In the genomic region with DNA sequence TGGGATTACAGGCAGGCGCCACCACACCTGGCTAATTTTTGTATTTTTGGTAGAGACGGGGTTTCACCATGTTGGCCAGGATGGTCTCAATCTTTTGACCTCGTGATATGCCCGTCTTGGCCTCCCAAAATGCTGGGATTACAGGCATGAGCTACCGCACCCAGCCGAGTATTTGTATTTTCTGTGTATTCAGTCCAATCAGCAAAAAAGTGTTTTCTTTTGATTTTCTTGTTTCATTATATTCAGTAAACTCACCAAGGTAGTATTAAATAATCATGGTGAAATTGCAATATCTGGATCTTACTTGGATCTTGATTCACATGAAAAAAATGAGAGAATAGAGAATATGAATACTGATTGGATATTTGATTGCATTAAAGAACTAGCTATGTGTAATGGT, we compare ENCODE assay signal across 7 cellular contexts. TPM values are rescaled to one million over a fixed set of nuclear protein-coding genes. Genes with fewer than 3 reads are reported as not detected.
DNase-seq lines count a peak whose midpoint lies in the region; ATAC-seq, FAIRE-seq and TF ChIP-seq lines count a peak whose summit lies in the region.
"Not testable (repeated sequence)": the region's sequence is repeated elsewhere in the genome, so short reads cannot be mapped to it uniquely, and the experiment has no call there.

No MANE protein-coding gene starts in this region.

- peaks cover 75% of the 10 kb centered on the region for H3K36me3 Mint-ChIP-seq in Calu3 (ENCODE audit: insufficient read depth, unreplicated experiment)
- H3K36me3 Mint-ChIP-seq in activated CD4-positive, alpha-beta T cell treated with anti-CD3 and anti-CD28 coated beads for 36 hours (ENCODE audit: low read depth): peaks cover 44% of the 10 kb centered on the region
- H3K36me3 Mint-ChIP-seq in activated naive CD8-positive, alpha-beta T cell treated with anti-CD3 and anti-CD28 coated beads for 36 hours: peaks cover 53% of the 10 kb centered on the region
- not testable (repeated sequence) for H3K36me3 Mint-ChIP-seq in endothelial cell (ENCODE audit: low read depth, unreplicated experiment)

- not testable (repeated sequence) for H2AFZ ChIP-seq in HepG2 (ENCODE audit: low read length)

- H3K27ac Mint-ChIP-seq in Calu3 (ENCODE audit: unreplicated experiment); activated CD4-positive, alpha-beta T cell treated with anti-CD3 and anti-CD28 coated beads for 36 hours; activated naive CD8-positive, alpha-beta T cell treated with anti-CD3 and anti-CD28 coated beads for 36 hours: not testable (repeated sequence)
- peak overlapping the region; percentile 18 for H3K27ac Mint-ChIP-seq in endothelial cell (ENCODE audit: unreplicated experiment)

- ATAC-seq in activated CD4-positive, alpha-beta T cell treated with anti-CD3 and anti-CD28 coated beads for 36 hours; HepG2; pancreas: not testable (repeated sequence)

- intact Hi-C loops in Calu3 (cut with micrococcal nuclease; ENCODE audit: unreplicated experiment): loop anchor here (5.0 kb wide), 1 partner anchor 33 kb away; no protein-coding TSS in a partner anchor
- intact Hi-C loops in activated CD4-positive, alpha-beta T cell treated with anti-CD3 and anti-CD28 coated beads for 36 hours (cut with DNase I, micrococcal nuclease): loop anchor here (5.0 to 10.0 kb wide), 8 partner anchors 47 to 1914 kb away; a partner anchor contains a TSS
- intact Hi-C loops in HepG2 (cut with micrococcal nuclease; ENCODE audit: unreplicated experiment); pancreas (cut with DNase I): not testable (repeated sequence)

- peaks cover 89% of the 10 kb centered on the region for H3K79me2 ChIP-seq in HepG2 (ENCODE audit: insufficient read depth, low read length)

- H3K9ac ChIP-seq in HepG2 (ENCODE audit: insufficient read depth, low read depth, low read length): not testable (repeated sequence)

- peak overlapping the region; percentile 98 for H3K4me2 ChIP-seq in HepG2 (ENCODE audit: low read depth, low read length)

- TF ChIP-seq POLR2A in HepG2 (IDR thresholded peaks at IDR 0.05; ENCODE audit: insufficient read depth in 1 of 2, low read depth in 2 of 2, low read length in 2 of 2): not testable (repeated sequence)

- H3K4me3 ChIP-seq in MG63 (peak overlapping the region; percentile 4; the same call in 1 of the 2 replicates), HepG2 (replicated peaks in 1 of 3; ENCODE audit: insufficient read depth in 1 of 3, low read depth in 2 of 3, low read length in 3 of 3) (peak overlapping the region in 2 of 3 experiments; percentile 6 to 96; a peak in 3 of 6 replicates), pancreas (peak overlapping the region in 3 of 4 donors; percentile 74 to 86 (median 77))

- H3K9me3 ChIP-seq in MG63; HepG2 (ENCODE audit: low read length); pancreas: not testable (repeated sequence)

- peaks cover 44% of the 10 kb centered on the region for H3K4me1 Mint-ChIP-seq in Calu3 (ENCODE audit: low read depth, unreplicated experiment)
- peaks cover 62% of the 10 kb centered on the region for H3K4me1 Mint-ChIP-seq in activated CD4-positive, alpha-beta T cell treated with anti-CD3 and anti-CD28 coated beads for 36 hours
- peaks cover 59% of the 10 kb centered on the region for H3K4me1 Mint-ChIP-seq in activated naive CD8-positive, alpha-beta T cell treated with anti-CD3 and anti-CD28 coated beads for 36 hours
- H3K4me1 Mint-ChIP-seq in endothelial cell (ENCODE audit: unreplicated experiment): peaks cover 51% of the 10 kb centered on the region

- H3K27ac ChIP-seq in HepG2 (ENCODE audit: extremely low read length, insufficient read depth, low read length): not testable (repeated sequence)
- peak overlapping the region in 2 of 4 donors; percentile 98 to 99 for H3K27ac ChIP-seq in pancreas

- not testable (repeated sequence) for H3K9me3 Mint-ChIP-seq in Calu3 (ENCODE audit: low read depth, unreplicated experiment); activated CD4-positive, alpha-beta T cell treated with anti-CD3 and anti-CD28 coated beads for 36 hours (ENCODE audit: low read depth); activated naive CD8-positive, alpha-beta T cell treated with anti-CD3 and anti-CD28 coated beads for 36 hours; endothelial cell (ENCODE audit: unreplicated experiment)

- 77% methylated on average over 6 of the region's 6 CpGs for WGBS in HepG2 (ENCODE audit: low lambda C conversion rate)
- 32 to 37% methylated on average over 6 of the region's 6 CpGs for WGBS in pancreas, 2 donors

- not testable (repeated sequence) for TF ChIP-seq CTCF in Calu3 (IDR thresholded peaks at IDR 0.05; ENCODE audit: unreplicated experiment); endothelial cell (IDR thresholded peaks at IDR 0.05; ENCODE audit: unreplicated experiment); HepG2 (CRISPR knock-in tag; IDR thresholded peaks at IDR 0.05); pancreas (IDR thresholded peaks at IDR 0.05)

- not testable (repeated sequence) for TF ChIP-seq EP300 in HepG2 (IDR thresholded peaks at IDR 0.05; ENCODE audit: low read depth in 2 of 2, low read length in 2 of 2); HepG2 (CRISPR knock-in tag; IDR thresholded peaks at IDR 0.05; ENCODE audit: borderline replicate concordance)

- H3K36me3 ChIP-seq in MG63: peaks cover 65% of the 10 kb centered on the region
- H3K36me3 ChIP-seq in HepG2 (replicated peaks in 1 of 2; ENCODE audit: control insufficient read depth in 1 of 2, insufficient read depth in 2 of 2, low read length in 2 of 2); pancreas: not testable (repeated sequence)

- not testable (repeated sequence) for DNase-seq in Calu3; MG63; activated CD4-positive, alpha-beta T cell treated with anti-CD3 and anti-CD28 coated beads for 36 hours; activated naive CD8-positive, alpha-beta T cell treated with anti-CD3 and anti-CD28 coated beads for 36 hours; endothelial cell (ENCODE audit: low spot score); HepG2 (ENCODE audit: low spot score); pancreas

- FAIRE-seq in HepG2 (lab: Jason Lieb, UNC); pancreas (lab: Jason Lieb, UNC): not testable (repeated sequence)

- not testable (repeated sequence) for H3K27me3 ChIP-seq in MG63; HepG2 (ENCODE audit: control insufficient read depth in 1 of 2, insufficient read depth in 2 of 2, low read length in 2 of 2); pancreas

- H3K4me3 Mint-ChIP-seq in Calu3 (ENCODE audit: low read depth, unreplicated experiment): peak overlapping the region; percentile 97
- H3K4me3 Mint-ChIP-seq in activated CD4-positive, alpha-beta T cell treated with anti-CD3 and anti-CD28 coated beads for 36 hours: peak overlapping the region; percentile 100
- H3K4me3 Mint-ChIP-seq in activated naive CD8-positive, alpha-beta T cell treated with anti-CD3 and anti-CD28 coated beads for 36 hours: peak overlapping the region; percentile 95
- H3K4me3 Mint-ChIP-seq in endothelial cell (ENCODE audit: unreplicated experiment): not testable (repeated sequence)

- H3K4me1 ChIP-seq in HepG2 (ENCODE audit: insufficient read depth, low read length) (peaks cover 71% of the 10 kb centered on the region), pancreas (peaks cover 27 to 65% (median 38%) of the 10 kb centered on the region in 3 donors)

- H4K20me1 ChIP-seq in HepG2 (ENCODE audit: insufficient read depth, low read length): peaks cover 74% of the 10 kb centered on the region

- in situ Hi-C loops in HepG2 (cut with HindIII; ENCODE audit: extremely low pct_ligation_motif_present, low pct_unique_long_range_greater_than_20kb): loop anchor here (5.0 kb wide), 2 partner anchors 33 to 52 kb away; no protein-coding TSS in a partner anchor

- TF ChIP-seq RAD21 in HepG2 (CRISPR knock-in tag; IDR thresholded peaks at IDR 0.05): not testable (repeated sequence)

- H3K27me3 Mint-ChIP-seq in Calu3 (ENCODE audit: unreplicated experiment); activated CD4-positive, alpha-beta T cell treated with anti-CD3 and anti-CD28 coated beads for 36 hours; activated naive CD8-positive, alpha-beta T cell treated with anti-CD3 and anti-CD28 coated beads for 36 hours; endothelial cell (ENCODE audit: unreplicated experiment): not testable (repeated sequence)

- CTCF ChIA-PET in Calu3 (lab: Charles Lee); HepG2 (lab: Yijun Ruan, JAX; ENCODE audit: low intra/inter-chr PET ratio, low total read pairs): not testable (repeated sequence)
- CTCF ChIA-PET in activated CD4-positive, alpha-beta T cell treated with anti-CD3 and anti-CD28 coated beads for 36 hours (lab: Charles Lee): interaction anchor here (1.2 kb wide), 1 partner anchor 31 kb away, joined by 4 read pairs; no protein-coding TSS in a partner anchor

- POLR2A ChIA-PET in activated CD4-positive, alpha-beta T cell treated with anti-CD3 and anti-CD28 coated beads for 36 hours (lab: Charles Lee): not testable (repeated sequence)
- POLR2A ChIA-PET in HepG2 (lab: Yijun Ruan, JAX): interaction anchor here (0.6 to 1.5 kb wide), 3 partner anchors 32 to 56 kb away, joined by 3 to 7 read pairs (median 3); a partner anchor contains a TSS

- not testable (repeated sequence) for BruUV-seq in Calu3 (replicated peaks; lab: Mats Ljungman, UMichigan); HepG2 (replicated peaks; lab: Mats Ljungman, UMichigan)

RNA-seq across cellular contexts. Expression of a gene that starts 3.1 kb away (rescaled TPM):
- total RNA-seq in Calu3 (2022): 413 and 445 TPM in 2 replicates
- total RNA-seq in MG63 (2014; rRNA removed; shearing (Covaris generic); ENCODE audit: low replicate concordance): 348 and 489 TPM in 2 replicates
- 100 to 1,000 TPM; 161 to 173 TPM for total RNA-seq in activated CD4-positive, alpha-beta T cell treated with anti-CD3 and anti-CD28 coated beads for 36 hours
- 100 to 1,000 TPM; 263 to 265 TPM for total RNA-seq in activated naive CD8-positive, alpha-beta T cell treated with anti-CD3 and anti-CD28 coated beads for 36 hours
- total RNA-seq in endothelial cell (ENCODE audit: unreplicated experiment): 487 TPM
- 493 and 750 TPM in 2 replicates for total RNA-seq in HepG2 (2016; rRNA removed; fragmentation: Illumina TruSeq; extraction: Trizol)
- 68.0 and 78.0 TPM in 2 replicates for total RNA-seq in HepG2 (2016; cell fraction: cytosol; rRNA removed; fragmentation: Illumina TruSeq; extraction: Trizol; ENCODE audit: low read depth)
- total RNA-seq in HepG2 (2016; cell fraction: insoluble cytoplasmic fraction; rRNA removed; fragmentation: Illumina TruSeq; extraction: Trizol): 485 and 732 TPM in 2 replicates
- 155 and 168 TPM in 2 replicates for total RNA-seq in HepG2 (2016; cell fraction: membrane; rRNA removed; fragmentation: Illumina TruSeq; extraction: Trizol)
- total RNA-seq in HepG2 (2016; cell fraction: nucleus; rRNA removed; fragmentation: Illumina TruSeq; extraction: Trizol): 303 and 351 TPM in 2 replicates
- polyA plus RNA-seq in HepG2 (2011; rRNA removed): 579 and 733 TPM in 2 replicates
- polyA plus RNA-seq in HepG2 (2011; cell fraction: cytosol; rRNA removed): 208 and 366 TPM in 2 replicates
- 383 and 475 TPM in 2 replicates for polyA plus RNA-seq in HepG2 (2011; cell fraction: nucleus; rRNA removed)
- 320 and 513 TPM in 2 replicates for polyA plus RNA-seq in HepG2 (2012)
- polyA plus RNA-seq in HepG2 (2016; cell fraction: cytosol; fragmentation: Illumina TruSeq; extraction: Trizol; ENCODE audit: low read depth): 35.1 and 36.8 TPM in 2 replicates
- polyA plus RNA-seq in HepG2 (2016; cell fraction: insoluble cytoplasmic fraction; fragmentation: Illumina TruSeq; extraction: Trizol; ENCODE audit: low read depth): 746 and 761 TPM in 2 replicates
- 102 and 104 TPM in 2 replicates for polyA plus RNA-seq in HepG2 (2016; cell fraction: membrane; fragmentation: Illumina TruSeq; extraction: Trizol; ENCODE audit: low read depth)
- 515 and 562 TPM in 2 replicates for polyA plus RNA-seq in HepG2 (2016; cell fraction: nucleus; fragmentation: Illumina TruSeq; extraction: Trizol; ENCODE audit: insufficient read depth, low read depth)
- polyA minus RNA-seq in HepG2 (2011; rRNA and poly(A)+ RNA removed; ENCODE audit: low replicate concordance): 234 and 609 TPM in 2 replicates
- 218 and 237 TPM in 2 replicates for polyA minus RNA-seq in HepG2 (2011; cell fraction: cytosol; rRNA and poly(A)+ RNA removed)
- 446 and 458 TPM in 2 replicates for polyA minus RNA-seq in HepG2 (2011; cell fraction: nucleus; rRNA and poly(A)+ RNA removed)
- 100 to 1,000 TPM; 149 to 245 (median 204) TPM for total RNA-seq in pancreas
- 100 to 1,000 TPM; 106 to 158 TPM for polyA plus RNA-seq in pancreas

RNA-seq across cellular contexts. Expression of a gene that starts 3.4 kb away (rescaled TPM):
- total RNA-seq in Calu3 (2022) (429 and 493 TPM in 2 replicates), endothelial cell (ENCODE audit: unreplicated experiment) (364 TPM), HepG2 (2016; rRNA removed; fragmentation: Illumina TruSeq; extraction: Trizol) (707 and 912 TPM in 2 replicates), pancreas (100 to 1,000 TPM; 733 to 996 (median 775) TPM)
- 383 and 447 TPM in 2 replicates for total RNA-seq in MG63 (2014; rRNA removed; shearing (Covaris generic); ENCODE audit: low replicate concordance)
- 100 to 1,000 TPM; 259 to 348 TPM for total RNA-seq in activated CD4-positive, alpha-beta T cell treated with anti-CD3 and anti-CD28 coated beads for 36 hours
- 100 to 1,000 TPM; 272 to 286 TPM for total RNA-seq in activated naive CD8-positive, alpha-beta T cell treated with anti-CD3 and anti-CD28 coated beads for 36 hours
- 195 and 216 TPM in 2 replicates for total RNA-seq in HepG2 (2016; cell fraction: cytosol; rRNA removed; fragmentation: Illumina TruSeq; extraction: Trizol; ENCODE audit: low read depth)
- 687 and 831 TPM in 2 replicates for total RNA-seq in HepG2 (2016; cell fraction: insoluble cytoplasmic fraction; rRNA removed; fragmentation: Illumina TruSeq; extraction: Trizol)
- total RNA-seq in HepG2 (2016; cell fraction: membrane; rRNA removed; fragmentation: Illumina TruSeq; extraction: Trizol): 620 and 676 TPM in 2 replicates
- 437 and 494 TPM in 2 replicates for total RNA-seq in HepG2 (2016; cell fraction: nucleus; rRNA removed; fragmentation: Illumina TruSeq; extraction: Trizol)
- polyA plus RNA-seq in HepG2 (2011; rRNA removed) (434 and 464 TPM in 2 replicates), pancreas (100 to 1,000 TPM; 273 to 346 TPM)
- polyA plus RNA-seq in HepG2 (2011; cell fraction: cytosol; rRNA removed): 419 and 448 TPM in 2 replicates
- 618 and 764 TPM in 2 replicates for polyA plus RNA-seq in HepG2 (2011; cell fraction: nucleus; rRNA removed)
- 461 and 517 TPM in 2 replicates for polyA plus RNA-seq in HepG2 (2012)
- polyA plus RNA-seq in HepG2 (2016; cell fraction: cytosol; fragmentation: Illumina TruSeq; extraction: Trizol; ENCODE audit: low read depth): 179 and 188 TPM in 2 replicates
- polyA plus RNA-seq in HepG2 (2016; cell fraction: insoluble cytoplasmic fraction; fragmentation: Illumina TruSeq; extraction: Trizol; ENCODE audit: low read depth): 695 and 895 TPM in 2 replicates
- polyA plus RNA-seq in HepG2 (2016; cell fraction: membrane; fragmentation: Illumina TruSeq; extraction: Trizol; ENCODE audit: low read depth): 483 and 563 TPM in 2 replicates
- 674 and 742 TPM in 2 replicates for polyA plus RNA-seq in HepG2 (2016; cell fraction: nucleus; fragmentation: Illumina TruSeq; extraction: Trizol; ENCODE audit: insufficient read depth, low read depth)
- 303 and 643 TPM in 2 replicates for polyA minus RNA-seq in HepG2 (2011; rRNA and poly(A)+ RNA removed; ENCODE audit: low replicate concordance)
- 590 and 596 TPM in 2 replicates for polyA minus RNA-seq in HepG2 (2011; cell fraction: cytosol; rRNA and poly(A)+ RNA removed)
- 603 and 678 TPM in 2 replicates for polyA minus RNA-seq in HepG2 (2011; cell fraction: nucleus; rRNA and poly(A)+ RNA removed)

RNA-seq across cellular contexts. Expression of a gene that starts 37.3 kb away (rescaled TPM):
- total RNA-seq in Calu3 (2022): 59.0 and 67.7 TPM in 2 replicates
- total RNA-seq in MG63 (2014; rRNA removed; shearing (Covaris generic); ENCODE audit: low replicate concordance): 35.6 and 37.4 TPM in 2 replicates
- total RNA-seq in activated CD4-positive, alpha-beta T cell treated with anti-CD3 and anti-CD28 coated beads for 36 hours: 10 to 100 TPM; 29.0 to 30.7 TPM
- total RNA-seq in activated naive CD8-positive, alpha-beta T cell treated with anti-CD3 and anti-CD28 coated beads for 36 hours: 10 to 100 TPM; 32.7 to 36.8 TPM
- 19.1 TPM for total RNA-seq in endothelial cell (ENCODE audit: unreplicated experiment)
- total RNA-seq in HepG2 (2016; rRNA removed; fragmentation: Illumina TruSeq; extraction: Trizol): 43.3 and 45.4 TPM in 2 replicates
- total RNA-seq in HepG2 (2016; cell fraction: cytosol; rRNA removed; fragmentation: Illumina TruSeq; extraction: Trizol; ENCODE audit: low read depth): 60.7 and 66.0 TPM in 2 replicates
- total RNA-seq in HepG2 (2016; cell fraction: insoluble cytoplasmic fraction; rRNA removed; fragmentation: Illumina TruSeq; extraction: Trizol): 39.9 and 41.1 TPM in 2 replicates
- 26.8 and 27.2 TPM in 2 replicates for total RNA-seq in HepG2 (2016; cell fraction: membrane; rRNA removed; fragmentation: Illumina TruSeq; extraction: Trizol)
- total RNA-seq in HepG2 (2016; cell fraction: nucleus; rRNA removed; fragmentation: Illumina TruSeq; extraction: Trizol): 40.7 and 47.5 TPM in 2 replicates
- 28.0 and 29.5 TPM in 2 replicates for polyA plus RNA-seq in HepG2 (2011; rRNA removed)
- 14.2 and 16.0 TPM in 2 replicates for polyA plus RNA-seq in HepG2 (2011; cell fraction: cytosol; rRNA removed)
- polyA plus RNA-seq in HepG2 (2011; cell fraction: nucleus; rRNA removed): 67.3 and 75.5 TPM in 2 replicates
- 28.7 and 33.3 TPM in 2 replicates for polyA plus RNA-seq in HepG2 (2012)
- 3.3 and 4.4 TPM in 2 replicates for polyA plus RNA-seq in HepG2 (2016; cell fraction: cytosol; fragmentation: Illumina TruSeq; extraction: Trizol; ENCODE audit: low read depth)
- polyA plus RNA-seq in HepG2 (2016; cell fraction: insoluble cytoplasmic fraction; fragmentation: Illumina TruSeq; extraction: Trizol; ENCODE audit: low read depth): 24.1 and 27.0 TPM in 2 replicates
- 6.7 and 9.3 TPM in 2 replicates for polyA plus RNA-seq in HepG2 (2016; cell fraction: membrane; fragmentation: Illumina TruSeq; extraction: Trizol; ENCODE audit: low read depth)
- polyA plus RNA-seq in HepG2 (2016; cell fraction: nucleus; fragmentation: Illumina TruSeq; extraction: Trizol; ENCODE audit: insufficient read depth, low read depth): 43.0 and 49.1 TPM in 2 replicates
- polyA minus RNA-seq in HepG2 (2011; rRNA and poly(A)+ RNA removed; ENCODE audit: low replicate concordance): 62.3 and 67.5 TPM in 2 replicates
- polyA minus RNA-seq in HepG2 (2011; cell fraction: cytosol; rRNA and poly(A)+ RNA removed): 23.7 and 25.8 TPM in 2 replicates
- 56.9 and 62.9 TPM in 2 replicates for polyA minus RNA-seq in HepG2 (2011; cell fraction: nucleus; rRNA and poly(A)+ RNA removed)
- total RNA-seq in pancreas: 10 to 100 TPM; 16.9 to 44.9 (median 24.2) TPM
- 10 to 100 TPM; 26.2 to 35.3 TPM for polyA plus RNA-seq in pancreas

Comparison
In these comparisons a context has a peak if more than half of its experiments do, and no peak if none do; other contexts are left out.
1. H3K4me3 ChIP-seq: peak in every context shown above with its lines; median percentile 77 in pancreas; 51 in HepG2; 4 in MG63.